Comparison of ENCODE assay signal across 8 cellular contexts in the genomic region with DNA sequence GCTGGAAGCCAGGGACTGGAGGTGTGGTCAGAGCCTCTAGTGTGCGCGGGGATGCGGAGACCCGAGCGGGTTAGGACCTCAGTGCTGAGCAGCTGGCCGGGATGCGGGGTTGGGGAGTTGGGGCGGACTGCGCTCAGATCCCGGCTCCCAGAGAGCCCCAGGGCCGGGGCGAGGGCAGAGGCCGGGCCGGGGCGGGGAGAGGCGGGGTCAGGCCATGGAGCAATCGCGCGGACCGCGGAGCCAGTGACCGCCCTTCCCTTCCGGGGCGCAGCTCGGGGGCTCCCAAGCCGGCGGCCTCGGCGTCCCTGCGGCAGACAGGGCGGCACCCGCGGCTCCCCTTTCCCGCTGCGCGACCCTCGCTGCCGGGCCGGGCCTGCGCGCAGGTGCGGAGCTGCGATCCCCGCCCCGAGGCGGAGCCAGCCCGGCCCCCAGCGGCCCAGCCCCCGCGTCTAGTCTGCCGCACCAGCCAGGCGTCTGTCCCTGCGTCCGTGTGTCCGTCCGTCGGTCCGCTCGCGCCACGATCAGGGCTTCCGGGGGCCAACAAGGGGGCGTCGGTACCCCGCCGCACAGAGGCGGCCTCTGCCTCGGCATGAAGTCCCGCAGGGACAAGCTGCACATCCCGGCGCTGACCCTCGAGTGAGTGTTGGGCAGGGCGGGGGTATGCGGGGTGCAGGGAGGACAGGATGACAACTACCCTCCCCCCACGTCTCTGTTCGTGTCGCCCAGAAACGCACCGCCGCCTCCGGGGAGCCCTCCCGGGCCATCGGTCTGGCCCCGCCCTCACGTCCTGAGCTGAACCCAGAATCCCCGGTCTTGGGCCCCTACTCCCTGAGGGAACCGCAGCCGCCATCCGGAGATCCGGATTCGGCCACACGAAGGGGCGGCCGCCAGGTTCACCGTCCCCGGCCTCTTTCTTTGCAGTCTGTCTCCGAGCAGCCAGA. TPM values are rescaled to one million over a fixed set of nuclear protein-coding genes. Genes with fewer than 3 reads are reported as not detected.
DNase-seq lines count a peak whose midpoint lies in the region; ATAC-seq and TF ChIP-seq lines count a peak whose summit lies in the region.

No MANE protein-coding gene starts in this region.

- H3K56ac ChIP-seq in IMR-90 (ENCODE audit: extremely low read depth, insufficient read depth, low read length), result no peak overlapping the region

- H2AFZ ChIP-seq in IMR-90 (replicated peaks; ENCODE audit: low read length, poor library complexity) (peak overlapping the region; percentile 97), neural cell (ENCODE audit: low read depth, low read length) (peak overlapping the region; percentile 34)

- no peak for TF ChIP-seq CTCF in DOHH2 (IDR thresholded peaks at IDR 0.05; ENCODE audit: low read depth, low read length, poor library complexity, severe bottlenecking)
- no peak for TF ChIP-seq CTCF in IMR-90 (conservative IDR thresholded peaks at IDR 0.05; ENCODE audit: low read depth, low read length)
- no peak for TF ChIP-seq CTCF in fibroblast of pulmonary artery (IDR thresholded peaks at IDR 0.05; ENCODE audit: low read length, missing control alignments)
- TF ChIP-seq CTCF in neural cell (IDR thresholded peaks at IDR 0.05; ENCODE audit: poor library complexity, severe bottlenecking), result no peak
- TF ChIP-seq CTCF in uterus (IDR thresholded peaks at IDR 0.05), result no peak

- H2AK9ac ChIP-seq in IMR-90 (replicated peaks; ENCODE audit: low read depth, low read length, poor library complexity), result peak overlapping the region; percentile 84

- peak overlapping the region; percentile 50 for H3K4ac ChIP-seq in IMR-90 (ENCODE audit: low read depth, low read length)

- peak overlapping the region; percentile 92 for H4K5ac ChIP-seq in IMR-90 (ENCODE audit: low read depth, low read length)

- no peaks in the 10 kb centered on the region for H4K20me1 ChIP-seq in DOHH2 (ENCODE audit: control insufficient read depth, insufficient read depth, low read depth, low read length)
- peaks cover 4% of the 10 kb centered on the region; the same call in 1 of the 2 replicates for H4K20me1 ChIP-seq in IMR-90 (ENCODE audit: insufficient read depth, low read length)
- H4K20me1 ChIP-seq in neural cell (ENCODE audit: insufficient read depth), result no peaks in the 10 kb centered on the region

- H3K27ac ChIP-seq in DOHH2 (ENCODE audit: low read depth, low read length) (0 out of 2 replicates have a peak overlapping the region, but pooled peaks have one; percentile 50), IMR-90 (ENCODE audit: insufficient read depth, low read length) (peak overlapping the region; percentile 13; the same call in 1 of the 2 replicates), neural cell (ENCODE audit: low read length) (no peak overlapping the region), uterus (no peak overlapping the region)

- CTCF ChIA-PET in IMR-90 (lab: Yijun Ruan, JAX), result interaction anchor here (0.6 kb wide), 1 partner anchor 1174 kb away, joined by 3 read pairs; no protein-coding TSS in a partner anchor

- no peaks in the 10 kb centered on the region for H3K9me3 ChIP-seq in DOHH2 (ENCODE audit: control insufficient read depth, insufficient read depth, low read length)
- no peaks in the 10 kb centered on the region for H3K9me3 ChIP-seq in IMR-90 (ENCODE audit: control insufficient read depth, insufficient read depth, low read length)
- H3K9me3 ChIP-seq in neural cell (ENCODE audit: low read length), result no peaks in the 10 kb centered on the region
- no peaks in the 10 kb centered on the region for H3K9me3 ChIP-seq in uterus

- no peak overlapping the region for H2BK20ac ChIP-seq in IMR-90 (ENCODE audit: low read depth, low read length)

- H3K4me2 ChIP-seq in DOHH2 (ENCODE audit: low read length) (peak overlapping the region; percentile 99), IMR-90 (ENCODE audit: low read depth, low read length) (peak overlapping the region; percentile 90), neural cell (ENCODE audit: low read length) (peak overlapping the region; percentile 42)

- peaks cover 16% of the 10 kb centered on the region for H3K36me3 ChIP-seq in DOHH2 (ENCODE audit: control insufficient read depth, low read length)
- H3K36me3 ChIP-seq in IMR-90 (ENCODE audit: control insufficient read depth, insufficient read depth, low read length), result 0 out of 2 replicates have a peak, but pooled peaks cover 3% of the 10 kb centered on the region
- H3K36me3 ChIP-seq in neural cell (ENCODE audit: insufficient read depth, low read length), result no peaks in the 10 kb centered on the region
- H3K36me3 ChIP-seq in uterus, result no peaks in the 10 kb centered on the region

- BruUV-seq in IMR-90 (replicated peaks; lab: Mats Ljungman, UMichigan), result TSS peak; percentile 45

- no peaks in the 10 kb centered on the region for H3K9me1 ChIP-seq in IMR-90 (ENCODE audit: insufficient read depth, low read length)

- TF ChIP-seq RAD21 in IMR-90 (IDR thresholded peaks at IDR 0.05; ENCODE audit: low read length), result no peak
- TF ChIP-seq RAD21 in neural cell (conservative IDR thresholded peaks at IDR 0.05), result no peak

- 0% methylated on average over 45 of the region's 97 CpGs; no CpG with 5 or more reads in 1 of the 2 experiments for WGBS in IMR-90 (ENCODE audit: extremely low coverage in 2 of 2, insufficient read length in 1 of 2), 2 experiments

- H3K27me3 ChIP-seq in DOHH2 (ENCODE audit: control insufficient read depth, low read length) (no peaks in the 10 kb centered on the region), IMR-90 (ENCODE audit: control insufficient read depth, insufficient read depth, low read length) (no peaks in the 10 kb centered on the region), neural cell (ENCODE audit: insufficient read depth, low read depth, low read length) (peaks cover 21% of the 10 kb centered on the region), uterus (peaks cover 0 to 12% of the 10 kb centered on the region in 2 donors)

- peak overlapping the region; percentile 79 to 83 for H4K8ac ChIP-seq in IMR-90 (ENCODE audit: low read depth in 2 of 2, low read length in 2 of 2)

- 0 out of 2 replicates have a peak overlapping the region, but pooled peaks have one; percentile 73 for H3K23ac ChIP-seq in IMR-90 (ENCODE audit: low read depth, low read length)

- DNase-seq in IMR-90, result no peak
- DNase-seq in activated CD8-positive, alpha-beta memory T cell treated with anti-CD3 and anti-CD28 coated beads, Interleukin-2, amount 50 U/mL, for 48 hours, result peak; percentile 78
- no peak for DNase-seq in fibroblast of pulmonary artery (ENCODE audit: low read depth)
- DNase-seq in uterus, result peak in 1 of 2 donors; percentile 31

- in situ Hi-C loops in IMR-90 (cut with MboI; ENCODE audit: low sequenced_read_pairs), result loop anchor here (5.0 to 10.0 kb wide), 2 partner anchors 142 to 305 kb away; partner anchors contain the start of gene SSBP4

- intact Hi-C loops in IMR-90 (cut with micrococcal nuclease), result loop anchor here (5.0 kb wide), 1 partner anchor 42 kb away; the partner anchor contains the start of gene PIK3R2
- intact Hi-C loops in uterus (cut with DNase I; ENCODE audit: low total_unique reads), result loop anchor here (10.0 kb wide), 1 partner anchor 135 kb away; no protein-coding TSS in a partner anchor

- peak overlapping the region; percentile 39 for H3K18ac ChIP-seq in IMR-90 (ENCODE audit: low read depth, low read length)

- TF ChIP-seq EP300 in neural cell (conservative IDR thresholded peaks at IDR 0.05; ENCODE audit: poor library complexity, severe bottlenecking), result no peak

- H2BK15ac ChIP-seq in IMR-90 (ENCODE audit: low read depth, low read length), result no peak overlapping the region

- H3F3A ChIP-seq in DOHH2 (ENCODE audit: control insufficient read depth, insufficient read depth) (peaks cover 25% of the 10 kb centered on the region), neural cell (ENCODE audit: insufficient read depth, low read length, poor library complexity, severe bottlenecking) (no peaks in the 10 kb centered on the region)

- peak overlapping the region; percentile 82 for H3K14ac ChIP-seq in IMR-90 (replicated peaks; ENCODE audit: low read depth, low read length)

- H3K79me2 ChIP-seq in DOHH2 (ENCODE audit: control insufficient read depth, low read length), result no peaks in the 10 kb centered on the region
- no peaks in the 10 kb centered on the region for H3K79me2 ChIP-seq in neural cell (replicated peaks; ENCODE audit: insufficient read depth, low read length)

- peak overlapping the region; percentile 37; the same call in 1 of the 2 replicates for H4K91ac ChIP-seq in IMR-90 (ENCODE audit: insufficient read depth, low read depth, low read length)

- peak overlapping the region; percentile 87 for H3K4me3 ChIP-seq in DOHH2 (ENCODE audit: low read length)
- H3K4me3 ChIP-seq in IMR-90 (ENCODE audit: insufficient read depth, low read depth, low read length), result peak overlapping the region; percentile 94
- H3K4me3 ChIP-seq in fibroblast of pulmonary artery (replicated peaks; ENCODE audit: low read depth, low read length), result peak overlapping the region; percentile 75
- peak overlapping the region; percentile 84 for H3K4me3 ChIP-seq in neural cell (ENCODE audit: low read length)
- H3K4me3 ChIP-seq in uterus, result peak overlapping the region; percentile 24 to 41

- H3K9me2 ChIP-seq in DOHH2 (replicated peaks; ENCODE audit: control insufficient read depth, low read length) (no peaks in the 10 kb centered on the region), neural cell (ENCODE audit: insufficient read depth, low read length) (no peaks in the 10 kb centered on the region)

- H3K79me1 ChIP-seq in IMR-90 (ENCODE audit: low read depth in 1 of 2, low read length in 2 of 2), result no peaks in the 10 kb centered on the region; a peak in 1 of 4 replicates

- H3K4me1 ChIP-seq in DOHH2 (ENCODE audit: control insufficient read depth, low read length) (peaks cover 61% of the 10 kb centered on the region), IMR-90 (ENCODE audit: control insufficient read depth, insufficient read depth, low read length) (peaks cover 10% of the 10 kb centered on the region), uterus (peaks cover 0 to 11% of the 10 kb centered on the region in 2 donors)

- TF ChIP-seq POLR2A in IMR-90 (IDR thresholded peaks at IDR 0.05; ENCODE audit: low read depth, low read length), result no peak
- no peak for TF ChIP-seq POLR2A in uterus (IDR thresholded peaks at IDR 0.05)

- ATAC-seq in IMR-90 (ENCODE audit: low read depth) (peak; percentile 84), HG03280 (IDR thresholded peaks at IDR 0.05; ENCODE audit: unreplicated experiment) (no peak), GM18873 (IDR thresholded peaks at IDR 0.05; ENCODE audit: low FRiP score, unreplicated experiment) (no peak)

- H2BK120ac ChIP-seq in IMR-90 (ENCODE audit: low read depth, low read length), result no peak overlapping the region

- peak overlapping the region; percentile 26 for H2BK5ac ChIP-seq in IMR-90 (ENCODE audit: low read depth, low read length, poor library complexity, severe bottlenecking)

- dilution Hi-C loops in IMR-90 (cut with HindIII; ENCODE audit: low sequenced_read_pairs, unreplicated experiment), result no loop called here

- H3K9ac ChIP-seq in IMR-90 (ENCODE audit: low read depth, low read length) (peak overlapping the region; percentile 78), neural cell (ENCODE audit: low read length) (peak overlapping the region; percentile 71)

- POLR2A ChIA-PET in IMR-90 (lab: Charles Lee; ENCODE audit: unreplicated experiment), result interaction anchor here (1.4 kb wide), 1 partner anchor 172 kb away, joined by 3 read pairs; the partner anchor contains the start of gene JUND

- peak overlapping the region; percentile 35; the same call in 1 of the 2 replicates for H2AK5ac ChIP-seq in IMR-90 (ENCODE audit: low read depth, low read length)

RNA-seq across cellular contexts. Expression of gene MAST3, which starts 12.4 kb away (rescaled TPM):
- total RNA-seq in IMR-90 (2012; rRNA removed) (1.3 and 1.4 TPM in 2 replicates), uterus (10 to 100 TPM in 1 of 4 donors, 1 to 10 TPM in 2, under 1 TPM in 1; 0.59 to 22.5 (median 3.8) TPM)
- polyA plus RNA-seq in IMR-90 (2012; rRNA removed) (3.9 and 4.3 TPM in 2 replicates), neural cell (2.3 and 2.4 TPM in 2 replicates)
- 2.5 and 4.0 TPM in 2 replicates for polyA plus RNA-seq in IMR-90 (2012; cell fraction: cytosol; rRNA removed)
- polyA plus RNA-seq in IMR-90 (2012; cell fraction: nucleus; rRNA removed; ENCODE audit: low replicate concordance), result 12.9 and 21.9 TPM in 2 replicates
- 3.9 and 5.4 TPM in 2 replicates for polyA minus RNA-seq in neural cell

RNA-seq across cellular contexts. Expression of gene IL12RB1, which starts 23.3 kb away (rescaled TPM):
- total RNA-seq in IMR-90 (2012; rRNA removed) (not detected in 2 replicates), uterus (1 to 10 TPM in 1 of 4 donors, under 1 TPM in 2, not detected in 1; 0.41 to 6.5 (median 0.61) TPM)
- polyA plus RNA-seq in IMR-90 (2012; rRNA removed) (not detected in 2 replicates), neural cell (not detected in 2 replicates)
- polyA plus RNA-seq in IMR-90 (2012; cell fraction: cytosol; rRNA removed), result 0.08 TPM in 1 of 2 replicates, not detected in the other
- 0.11 TPM in 1 of 2 replicates, not detected in the other for polyA plus RNA-seq in IMR-90 (2012; cell fraction: nucleus; rRNA removed; ENCODE audit: low replicate concordance)
- not detected in 2 replicates for polyA minus RNA-seq in neural cell

RNA-seq across cellular contexts. Expression of gene PIK3R2, which starts 43.0 kb away (rescaled TPM):
- total RNA-seq in IMR-90 (2012; rRNA removed), result 8.9 and 12.2 TPM in 2 replicates
- polyA plus RNA-seq in IMR-90 (2012; rRNA removed), result 25.1 and 27.7 TPM in 2 replicates
- 2.4 and 27.9 TPM in 2 replicates for polyA plus RNA-seq in IMR-90 (2012; cell fraction: cytosol; rRNA removed)
- 33.3 and 53.0 TPM in 2 replicates for polyA plus RNA-seq in IMR-90 (2012; cell fraction: nucleus; rRNA removed; ENCODE audit: low replicate concordance)
- 14.8 and 19.1 TPM in 2 replicates for polyA plus RNA-seq in neural cell
- polyA minus RNA-seq in neural cell, result 33.1 and 35.4 TPM in 2 replicates
- 10 to 100 TPM; 17.2 to 39.4 (median 29.7) TPM for total RNA-seq in uterus

Comparison
In these comparisons a context has a peak if more than half of its experiments do, and no peak if none do; other contexts are left out.
1. H3K27ac ChIP-seq: peak in DOHH2 (single experiment) and IMR-90 (single experiment); none in neural cell (single experiment) and uterus (0 of 2).
2. H3K4me2 ChIP-seq: peak in every context shown above with its lines; median percentile 99 in DOHH2; 90 in IMR-90; 42 in neural cell.
3. H3K4me3 ChIP-seq: peak in every context shown above with its lines; median percentile 94 in IMR-90; 87 in DOHH2; 84 in neural cell; 75 in fibroblast of pulmonary artery; 32 in uterus.